In genomic region chr16:87051526-87052320, GRCh38 we compare ENCODE assay signal across 15 cellular contexts.
DNase-seq lines count a peak whose midpoint lies in the region; ATAC-seq and TF ChIP-seq lines count a peak whose summit lies in the region.
"Had no signal": no experiment of that assay in that cellular context is flagged by ENCODE, and none has a peak within 500 bp of the region (broad histone marks: within the 10 kb centered on the region; RNA-seq: fewer than 3 reads in every experiment).

No MANE protein-coding gene starts in this region.

- ATAC-seq in heart left ventricle, result no peak
- ATAC-seq in HG03095 (IDR thresholded peaks at IDR 0.05; ENCODE audit: unreplicated experiment), result no peak
- ATAC-seq: GM12878 had no signal

- H3K27me3 ChIP-seq in heart left ventricle, result peaks cover 0 to 12% (median 0%) of the 10 kb centered on the region in 9 donors
- H3K27me3 ChIP-seq: BLaER1 had no signal

- TF ChIP-seq POLR2A in heart left ventricle (IDR thresholded peaks at IDR 0.05), result no peak

- H3K27ac Mint-ChIP-seq in nephron, result peak overlapping the region in 2 of 3 experiments; percentile 6 to 75
- H3K27ac Mint-ChIP-seq: CD4-positive, CD25-positive, alpha-beta regulatory T cell; GM23338; H9 had no signal

- 82 to 90% (median 85%) methylated on average over 18 of the region's 18 CpGs for WGBS in heart left ventricle, 4 donors

- peaks cover 10% of the 10 kb centered on the region for H3K9me3 Mint-ChIP-seq in nephron

- no peak overlapping the region for H3K4me3 ChIP-seq in heart left ventricle
- H3K4me3 ChIP-seq: BLaER1, GM12878, GM23338 had no signal

- H3K4me3 Mint-ChIP-seq in nephron, result no peak overlapping the region
- H3K4me3 Mint-ChIP-seq: CD4-positive, CD25-positive, alpha-beta regulatory T cell; GM23338; H9 had no signal

- peaks cover 4% of the 10 kb centered on the region for H3K36me3 Mint-ChIP-seq in nephron (ENCODE audit: low read depth)
- H3K36me3 Mint-ChIP-seq: CD4-positive, CD25-positive, alpha-beta regulatory T cell had no signal

- peaks cover 66% of the 10 kb centered on the region for H3K27me3 Mint-ChIP-seq in nephron (ENCODE audit: low read depth)

- intact Hi-C loops in heart left ventricle (cut with DNase I), result loop anchor here in 2 of 10 donors (10.0 kb wide), 2 partner anchors 217 to 287 kb away; no protein-coding TSS in a partner anchor

- H3K4me1 ChIP-seq in heart left ventricle, result no peaks in the 10 kb centered on the region

- H3K36me3 ChIP-seq in heart left ventricle, result no peaks in the 10 kb centered on the region
- H3K36me3 ChIP-seq: BLaER1 had no signal

- H3K27ac ChIP-seq in heart left ventricle, result no peak overlapping the region
- H3K27ac ChIP-seq: BLaER1 had no signal

- H3K9me3 ChIP-seq in heart left ventricle, result peaks cover 0 to 10% (median 3%) of the 10 kb centered on the region in 12 donors

- no peak for TF ChIP-seq CTCF in nephron (IDR thresholded peaks at IDR 0.05; ENCODE audit: unreplicated experiment in 3 of 3)
- no peak for TF ChIP-seq CTCF in heart left ventricle (IDR thresholded peaks at IDR 0.05)

- H3K4me1 Mint-ChIP-seq in nephron, result peaks cover 6% of the 10 kb centered on the region
- H3K4me1 Mint-ChIP-seq: CD4-positive, CD25-positive, alpha-beta regulatory T cell had no signal

- peak; percentile 18 to 42 for DNase-seq in NCI-H524 (lab: John Stamatoyannopoulos, UW)
- no peak for DNase-seq in NCI-H524 treated with DMSO at 0.1 percent for 48 hours (lab: John Stamatoyannopoulos, UW)
- DNase-seq in NCI-H2171 treated with DMSO at 0.1 percent for 48 hours (lab: John Stamatoyannopoulos, UW), result peak; percentile 63
- DNase-seq in heart left ventricle, result no peak
- no peak for DNase-seq in activated T-cell treated with anti-CD3 and anti-CD28 coated beads for 4 hours
- DNase-seq: 8988T; AML-193; CD4-positive, CD25-positive, alpha-beta regulatory T cell; DMS79; H9 had no signal

Comparison
In these comparisons a context has a peak if more than half of its experiments do, and no peak if none do; other contexts are left out.
1. DNase-seq: peak in NCI-H524 (2 of 2) and NCI-H2171 treated with DMSO at 0.1 percent for 48 hours (single experiment); none in NCI-H524 treated with DMSO at 0.1 percent for 48 hours (single experiment), heart left ventricle (0 of 5) and activated T-cell treated with anti-CD3 and anti-CD28 coated beads for 4 hours (single experiment).